ENCODE assay signal across 8 cellular contexts in genomic region chr11:44094260-44094868, GRCh38. TPM values are rescaled to one million over a fixed set of nuclear protein-coding genes. Genes with fewer than 3 reads are reported as not detected.
DNase-seq lines count a peak whose midpoint lies in the region; ATAC-seq and TF ChIP-seq lines count a peak whose summit lies in the region.

No MANE protein-coding gene starts in this region.

- H3K9me3 Mint-ChIP-seq in activated T-cell treated with anti-CD3 and anti-CD28 coated beads, Interleukin-2, amount 50 U/mL, for 72 hours, result no peaks in the 10 kb centered on the region
- peaks cover 4% of the 10 kb centered on the region for H3K9me3 Mint-ChIP-seq in neural progenitor cell

- DNase-seq in MG63 (peak; percentile 65), RPMI7951 (ENCODE audit: low read depth) (peak; percentile 74), fibroblast of mammary gland (ENCODE audit: low read depth) (peak; percentile 85), neural progenitor cell (ENCODE audit: low spot score) (peak; percentile 92), superior temporal gyrus (ENCODE audit: extremely low spot score) (peak; percentile 97)
- peak; percentile 83 to 84 for DNase-seq in activated T-cell treated with anti-CD3 and anti-CD28 coated beads, Interleukin-2, amount 50 U/mL, for 72 hours

- peaks cover 31% of the 10 kb centered on the region for H3K4me1 Mint-ChIP-seq in activated T-cell treated with anti-CD3 and anti-CD28 coated beads, Interleukin-2, amount 50 U/mL, for 72 hours (ENCODE audit: low read depth)
- peaks cover 12% of the 10 kb centered on the region for H3K4me1 Mint-ChIP-seq in neural progenitor cell

- no peaks in the 10 kb centered on the region for H3K9me3 ChIP-seq in MG63
- no peaks in the 10 kb centered on the region for H3K9me3 ChIP-seq in neural progenitor cell (ENCODE audit: low read depth)

- peaks cover 22% of the 10 kb centered on the region for H4K20me1 ChIP-seq in neural progenitor cell (ENCODE audit: low read depth)

- peaks cover 27% of the 10 kb centered on the region for H3K79me2 ChIP-seq in neural progenitor cell (ENCODE audit: low read depth)

- H3K4me3 ChIP-seq in MG63, result no peak overlapping the region
- H3K4me3 ChIP-seq in fibroblast of mammary gland (ENCODE audit: control insufficient read depth, low read depth, low read length), result no peak overlapping the region
- no peak overlapping the region for H3K4me3 ChIP-seq in neural progenitor cell

- H3K36me3 ChIP-seq in MG63 (no peaks in the 10 kb centered on the region; the same call in 1 of the 2 replicates), neural progenitor cell (no peaks in the 10 kb centered on the region)

- H3K9ac ChIP-seq in neural progenitor cell, result no peak overlapping the region

- H3K4me3 Mint-ChIP-seq in activated T-cell treated with anti-CD3 and anti-CD28 coated beads, Interleukin-2, amount 50 U/mL, for 72 hours, result peak overlapping the region; percentile 49 to 85
- peak overlapping the region; percentile 86 for H3K4me3 Mint-ChIP-seq in neural progenitor cell

- H3K36me3 Mint-ChIP-seq in activated T-cell treated with anti-CD3 and anti-CD28 coated beads, Interleukin-2, amount 50 U/mL, for 72 hours (ENCODE audit: insufficient read depth in 2 of 2), result no peaks in the 10 kb centered on the region
- peaks cover 4% of the 10 kb centered on the region for H3K36me3 Mint-ChIP-seq in neural progenitor cell

- no peaks in the 10 kb centered on the region for H3K27me3 ChIP-seq in MG63
- H3K27me3 ChIP-seq in neural progenitor cell, result peaks cover 3% of the 10 kb centered on the region

- no peak overlapping the region for H2AFZ ChIP-seq in neural progenitor cell (replicated peaks)

- H3K27ac ChIP-seq in 22Rv1 (no peak overlapping the region), neural progenitor cell (no peak overlapping the region)

- peak; percentile 48 for ATAC-seq in GM18861 (IDR thresholded peaks at IDR 0.05; ENCODE audit: unreplicated experiment)
- ATAC-seq in activated T-cell treated with anti-CD3 and anti-CD28 coated beads, Interleukin-2, amount 50 U/mL, for 72 hours (replicated peaks in 1 of 2), result peak; percentile 34 to 47

- H3K27me3 Mint-ChIP-seq in activated T-cell treated with anti-CD3 and anti-CD28 coated beads, Interleukin-2, amount 50 U/mL, for 72 hours (ENCODE audit: low read depth), result no peaks in the 10 kb centered on the region
- H3K27me3 Mint-ChIP-seq in neural progenitor cell (ENCODE audit: insufficient read depth, low read depth), result peaks cover 4% of the 10 kb centered on the region

- H3K4me1 ChIP-seq in neural progenitor cell, result peaks cover 5% of the 10 kb centered on the region

- TF ChIP-seq CTCF in 22Rv1 (IDR thresholded peaks at IDR 0.05) (peak; percentile 88), fibroblast of mammary gland (conservative IDR thresholded peaks at IDR 0.05; ENCODE audit: control insufficient read depth, insufficient read depth, low read depth, low read length) (peak; percentile 85), neural progenitor cell (IDR thresholded peaks at IDR 0.05) (peak; percentile 83)

- no peak overlapping the region for H3K4me2 ChIP-seq in neural progenitor cell

- peaks cover 5% of the 10 kb centered on the region for H3F3A ChIP-seq in neural progenitor cell (ENCODE audit: low read depth)

- no peak overlapping the region for H3K27ac Mint-ChIP-seq in activated T-cell treated with anti-CD3 and anti-CD28 coated beads, Interleukin-2, amount 50 U/mL, for 72 hours
- H3K27ac Mint-ChIP-seq in neural progenitor cell, result no peak overlapping the region

RNA-seq across cellular contexts. Expression of gene EXT2, which starts 1.1 kb away (rescaled TPM):
- 172 and 179 TPM in 2 replicates for total RNA-seq in MG63 (2014; rRNA removed; shearing (Covaris generic); ENCODE audit: low replicate concordance)
- 80.7 and 82.7 TPM in 2 replicates for total RNA-seq in RPMI7951 (2014; rRNA removed; shearing (Covaris generic))
- total RNA-seq in activated T-cell treated with anti-CD3 and anti-CD28 coated beads, Interleukin-2, amount 50 U/mL, for 72 hours, result 10 to 100 TPM; 26.6 to 28.8 TPM
- total RNA-seq in neural progenitor cell (ENCODE audit: low replicate concordance), result 70.4 and 89.4 TPM in 2 replicates

RNA-seq across cellular contexts. Expression of gene ACCS, which starts 28.3 kb away (rescaled TPM):
- 1.7 and 12.1 TPM in 2 replicates for total RNA-seq in MG63 (2014; rRNA removed; shearing (Covaris generic); ENCODE audit: low replicate concordance)
- 2.1 and 2.5 TPM in 2 replicates for total RNA-seq in RPMI7951 (2014; rRNA removed; shearing (Covaris generic))
- total RNA-seq in activated T-cell treated with anti-CD3 and anti-CD28 coated beads, Interleukin-2, amount 50 U/mL, for 72 hours, result 10 to 100 TPM; 14.8 to 34.6 TPM
- total RNA-seq in neural progenitor cell (ENCODE audit: low replicate concordance), result 7.0 and 10.4 TPM in 2 replicates

RNA-seq across cellular contexts. Expression of gene ACCSL, which starts 46.6 kb away (rescaled TPM):
- total RNA-seq in MG63 (2014; rRNA removed; shearing (Covaris generic); ENCODE audit: low replicate concordance), result not detected in 2 replicates
- not detected in 2 replicates for total RNA-seq in RPMI7951 (2014; rRNA removed; shearing (Covaris generic))
- total RNA-seq in activated T-cell treated with anti-CD3 and anti-CD28 coated beads, Interleukin-2, amount 50 U/mL, for 72 hours, result under 1 TPM in 1 of 2 donors, not detected in 1; 0.17 TPM
- total RNA-seq in neural progenitor cell (ENCODE audit: low replicate concordance), result not detected in 2 replicates
